Comparison of ENCODE assay signal across 25 cellular contexts in the genomic region with DNA sequence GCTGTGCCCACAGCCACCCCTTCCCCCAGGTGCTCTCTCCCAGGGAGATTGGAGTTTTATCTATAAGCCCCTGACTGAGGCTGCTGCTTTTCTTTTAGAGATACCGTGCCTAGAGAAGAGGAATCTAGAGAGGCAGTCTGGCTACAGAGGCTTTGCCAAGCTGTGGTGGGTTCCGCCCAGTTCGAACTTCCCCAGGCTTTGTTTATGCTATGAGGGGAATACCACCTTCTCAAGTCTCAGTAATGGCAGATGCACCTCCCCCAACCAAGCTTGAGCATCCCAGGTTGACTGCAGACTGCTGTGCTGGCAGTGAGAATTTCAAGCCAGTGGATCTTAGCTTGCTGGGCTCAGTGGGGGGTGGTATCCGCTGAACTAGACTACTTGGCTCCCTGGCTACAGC.
A peak's percentile ranks its signal among the peaks of the same experiment; 100 is the strongest.
DNase-seq lines count a peak whose midpoint lies in the region; ATAC-seq, FAIRE-seq and TF ChIP-seq lines count a peak whose summit lies in the region.
"Had no signal": no experiment of that assay in that cellular context is flagged by ENCODE, and none has a peak within 500 bp of the region (broad histone marks: within the 10 kb centered on the region; RNA-seq: fewer than 3 reads in every experiment).

No MANE protein-coding gene starts in this region.

- H3K27me3 Mint-ChIP-seq in WTC11 (ENCODE audit: low read depth), result peaks cover 32% of the 10 kb centered on the region

- H3K79me1 ChIP-seq in mesenchymal stem cell (replicated peaks; ENCODE audit: low read length, poor library complexity, severe bottlenecking), result no peaks in the 10 kb centered on the region

- H3K4ac ChIP-seq in mesenchymal stem cell (ENCODE audit: low read depth in 1 of 2, low read length in 2 of 2), result no peak overlapping the region

- H4K8ac ChIP-seq in mesenchymal stem cell (ENCODE audit: low read length), result no peak overlapping the region

- peaks cover 24% of the 10 kb centered on the region for H3K9me3 ChIP-seq in mesenchymal stem cell (ENCODE audit: control insufficient read depth, low read length)
- H3K9me3 ChIP-seq: BE2C, Caco-2 had no signal

- no peak overlapping the region for H3K4me3 ChIP-seq in mesenchymal stem cell (ENCODE audit: insufficient read depth in 1 of 2, low read depth in 1 of 2, low read length in 2 of 2)
- H3K4me3 ChIP-seq: HAP-1, K562 had no signal

- peaks cover 84% of the 10 kb centered on the region for H3K9me3 Mint-ChIP-seq in WTC11

- CTCF ChIA-PET in WTC11 (lab: Charles Lee), result interaction anchor here (0.9 to 1.2 kb wide), 2 partner anchors 12 to 240 kb away, joined by 3 to 5 read pairs; no protein-coding TSS in a partner anchor

- H2BK15ac ChIP-seq in mesenchymal stem cell (ENCODE audit: low read depth, poor library complexity, severe bottlenecking), result no peak overlapping the region

- H2BK12ac ChIP-seq in mesenchymal stem cell (ENCODE audit: low read length in 2 of 2), result no peak overlapping the region

- H3K23ac ChIP-seq in mesenchymal stem cell (ENCODE audit: low read length in 2 of 2), result no peak overlapping the region

- ATAC-seq in GM18520 (IDR thresholded peaks at IDR 0.05; ENCODE audit: unreplicated experiment) (peak; percentile 83), HG02938 (IDR thresholded peaks at IDR 0.05; ENCODE audit: unreplicated experiment) (peak; percentile 68), WTC11 (no peak)
- ATAC-seq: K562 had no signal

- H3K4me2 ChIP-seq in mesenchymal stem cell (ENCODE audit: low read length, poor library complexity, severe bottlenecking), result no peak overlapping the region

- H3K36me3 Mint-ChIP-seq in WTC11, result peaks cover 46% of the 10 kb centered on the region
- H3K36me3 Mint-ChIP-seq: CD4-positive, CD25-positive, alpha-beta regulatory T cell had no signal

- H3K9ac ChIP-seq in mesenchymal stem cell (ENCODE audit: low read length), result no peak overlapping the region

- no peak overlapping the region for H2BK5ac ChIP-seq in mesenchymal stem cell (ENCODE audit: low read depth, low read length, poor library complexity, severe bottlenecking)

- no peak overlapping the region for H4K91ac ChIP-seq in mesenchymal stem cell (ENCODE audit: low read length)

- POLR2A ChIA-PET in WTC11 (lab: Charles Lee), result no interaction called here

- no peak overlapping the region for H3K27ac ChIP-seq in mesenchymal stem cell (ENCODE audit: low read length, poor library complexity, severe bottlenecking)

- no peaks in the 10 kb centered on the region for H3K4me1 ChIP-seq in mesenchymal stem cell (ENCODE audit: control insufficient read depth, insufficient read depth, low read depth, low read length)
- H3K4me1 ChIP-seq: BE2C, Caco-2, HAP-1 had no signal

- H3K36me3 ChIP-seq in mesenchymal stem cell (ENCODE audit: control insufficient read depth in 1 of 2, insufficient read depth in 2 of 2, low read depth in 1 of 2, low read length in 2 of 2), result no peaks in the 10 kb centered on the region
- H3K36me3 ChIP-seq: BE2C, HAP-1 had no signal

- no peak overlapping the region for H2AK5ac ChIP-seq in mesenchymal stem cell (ENCODE audit: low read length, severe bottlenecking)

- no peaks in the 10 kb centered on the region for H3K4me1 Mint-ChIP-seq in WTC11
- H3K4me1 Mint-ChIP-seq: CD4-positive, CD25-positive, alpha-beta regulatory T cell; CD8-positive, alpha-beta memory T cell had no signal

- H3K27me3 ChIP-seq in mesenchymal stem cell (ENCODE audit: control insufficient read depth in 1 of 2, insufficient read depth in 1 of 2, low read length in 2 of 2), result no peaks in the 10 kb centered on the region
- H3K27me3 ChIP-seq: BE2C had no signal

- 94% methylated on average over 4 of the region's 4 CpGs for WGBS in mesenchymal stem cell

- no peak overlapping the region for H2AFZ ChIP-seq in mesenchymal stem cell (ENCODE audit: low read depth, low read length)

- H3K27ac Mint-ChIP-seq in WTC11, result no peak overlapping the region
- H3K27ac Mint-ChIP-seq: CD4-positive, CD25-positive, alpha-beta regulatory T cell; CD8-positive, alpha-beta memory T cell had no signal

- no peak overlapping the region for H3K14ac ChIP-seq in mesenchymal stem cell (ENCODE audit: low read length in 2 of 2)

- H3K4me3 Mint-ChIP-seq in WTC11, result no peak overlapping the region
- H3K4me3 Mint-ChIP-seq: CD4-positive, CD25-positive, alpha-beta regulatory T cell; CD8-positive, alpha-beta memory T cell had no signal

- no peak for FAIRE-seq in frontal cortex (lab: Jason Lieb, UNC)
- FAIRE-seq: A204.1, D721Med, GM12891, H1, HTR-8/SVneo, K562 had no signal

- H2BK120ac ChIP-seq in mesenchymal stem cell (ENCODE audit: low read depth, low read length), result no peak overlapping the region

- no peak overlapping the region for H3K18ac ChIP-seq in mesenchymal stem cell (ENCODE audit: low read depth in 1 of 2, low read length in 2 of 2)

- TF ChIP-seq CTCF in WTC11 (IDR thresholded peaks at IDR 0.05), result no peak

- DNase-seq in WTC11 (ENCODE audit: low spot score) (no peak), frontal cortex (ENCODE audit: low spot score in 2 of 2) (no peak), mesenchymal stem cell (no peak)
- no peak for DNase-seq in stimulated activated CD4-positive, alpha-beta T cell treated with anti-CD3 and anti-CD28 coated beads, Interleukin-12 subunit alpha, Interleukin-12 subunit beta, amount 100 ng/mL, for 4 hours
- DNase-seq in NK-92 treated with Interleukin-12 subunit alpha and Interleukin-12 subunit beta, amount 100 ng/mL, for 24 hours (lab: John Stamatoyannopoulos, UW), result no peak
- DNase-seq: ACHN; BE2C; C1 segment of cervical spinal cord; Caco-2; CD4-positive, CD25-positive, alpha-beta regulatory T cell; CD8-positive, alpha-beta memory T cell; DMS153; DMS79; GF-D8; IMR-90; Karpas-422 had no signal

TF ChIP-seq in WTC11, 78 proteins besides CTCF, POLR2A, EP300 and RAD21:
- TF ChIP-seq RORB (CRISPR knock-in tag; IDR thresholded peaks at IDR 0.05), result no peak
- 0 out of 2 replicates have a peak, but pooled peaks have one; percentile 37 for TF ChIP-seq ZNF317 (CRISPR knock-in tag; IDR thresholded peaks at IDR 0.05; ENCODE audit: borderline replicate concordance, low read depth)
